4 cellular contexts compared by ENCODE assay signal in the genomic region with DNA sequence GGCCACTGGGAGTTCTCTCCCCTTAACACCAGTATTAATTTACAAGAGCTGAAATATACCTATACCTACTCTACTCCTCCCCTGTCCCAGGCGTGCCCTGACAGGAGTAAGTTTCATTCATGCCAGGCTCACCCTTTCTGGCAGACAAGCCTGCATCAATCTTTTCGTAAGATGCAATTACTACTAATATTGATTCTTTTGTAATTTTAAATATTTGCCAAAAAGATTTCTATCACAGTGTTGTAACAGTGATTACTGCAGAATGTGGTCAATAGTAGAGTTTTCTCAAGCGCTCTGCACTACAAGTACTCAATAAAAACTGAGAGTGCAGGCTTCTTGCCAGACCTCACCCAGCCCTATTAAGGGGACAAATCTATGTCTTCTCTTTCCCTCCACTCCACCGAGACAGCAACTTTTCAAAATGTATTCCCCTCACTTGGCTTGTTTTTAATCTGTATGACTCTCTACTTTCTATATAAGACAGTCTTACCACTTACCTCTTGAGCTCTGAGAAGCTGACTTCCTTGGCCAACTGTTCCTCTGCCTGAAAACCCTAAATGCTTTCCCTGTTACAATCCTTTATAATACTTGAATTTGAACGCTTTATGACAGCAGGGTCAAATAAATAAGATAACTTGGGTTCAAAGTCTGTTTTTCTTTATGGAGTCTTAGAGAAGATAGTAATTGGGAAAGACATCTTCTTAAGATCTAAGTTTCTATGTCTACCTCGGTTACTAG.
TF ChIP-seq lines count a peak whose summit lies in the region.

Gene TMIGD1, minus strand, starts transcription at position 555 of the 738 bp plus-strand sequence. CDS start 1,924 bp downstream, outside the sequence.

TF ChIP-seq in SK-N-SH, 30 proteins besides CTCF, POLR2A, EP300 and RAD21:
- TF ChIP-seq GABPA (IDR thresholded peaks at IDR 0.05; ENCODE audit: low read depth) (no peak), EZH2phosphoT487 (IDR thresholded peaks at IDR 0.05; ENCODE audit: borderline replicate concordance, low read depth) (no peak), NFIC (IDR thresholded peaks at IDR 0.05; ENCODE audit: borderline replicate concordance) (no peak)
- TF ChIP-seq, protein P1, sequence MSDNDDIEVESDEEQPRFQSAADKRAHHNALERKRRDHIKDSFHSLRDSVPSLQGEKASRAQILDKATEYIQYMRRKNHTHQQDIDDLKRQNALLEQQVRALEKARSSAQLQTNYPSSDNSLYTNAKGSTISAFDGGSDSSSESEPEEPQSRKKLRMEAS (IDR thresholded peaks at IDR 0.05; ENCODE audit: low read depth), result no peak
TF ChIP-seq in SK-N-SH: peak in this region for 0.

TF ChIP-seq in SK-N-SH treated with all-trans-retinoic acid at 6 μM for 48 hours, 23 proteins besides CTCF, POLR2A, EP300 and RAD21 (continues in another document):
- TF ChIP-seq ZNF565 (CRISPR knock-in tag; conservative IDR thresholded peaks at IDR 0.05; ENCODE audit: low read depth) (no peak), PATZ1 (CRISPR knock-in tag; IDR thresholded peaks at IDR 0.05; ENCODE audit: borderline replicate concordance) (no peak), RARB (CRISPR knock-in tag; IDR thresholded peaks at IDR 0.05) (no peak), CSDC2 (CRISPR knock-in tag; IDR thresholded peaks at IDR 0.05) (no peak), TOX (CRISPR knock-in tag; IDR thresholded peaks at IDR 0.05; ENCODE audit: borderline replicate concordance) (no peak), ESRRG (CRISPR knock-in tag; IDR thresholded peaks at IDR 0.05) (no peak), OSR1 (CRISPR knock-in tag; IDR thresholded peaks at IDR 0.05) (no peak), ZNF8 (CRISPR knock-in tag; IDR thresholded peaks at IDR 0.05) (no peak), TCF4 (CRISPR knock-in tag; IDR thresholded peaks at IDR 0.05; ENCODE audit: borderline replicate concordance) (no peak), CSRNP3 (CRISPR knock-in tag; IDR thresholded peaks at IDR 0.05) (no peak), GLIS3 (CRISPR knock-in tag; IDR thresholded peaks at IDR 0.05) (no peak)
- TF ChIP-seq, protein P2, sequence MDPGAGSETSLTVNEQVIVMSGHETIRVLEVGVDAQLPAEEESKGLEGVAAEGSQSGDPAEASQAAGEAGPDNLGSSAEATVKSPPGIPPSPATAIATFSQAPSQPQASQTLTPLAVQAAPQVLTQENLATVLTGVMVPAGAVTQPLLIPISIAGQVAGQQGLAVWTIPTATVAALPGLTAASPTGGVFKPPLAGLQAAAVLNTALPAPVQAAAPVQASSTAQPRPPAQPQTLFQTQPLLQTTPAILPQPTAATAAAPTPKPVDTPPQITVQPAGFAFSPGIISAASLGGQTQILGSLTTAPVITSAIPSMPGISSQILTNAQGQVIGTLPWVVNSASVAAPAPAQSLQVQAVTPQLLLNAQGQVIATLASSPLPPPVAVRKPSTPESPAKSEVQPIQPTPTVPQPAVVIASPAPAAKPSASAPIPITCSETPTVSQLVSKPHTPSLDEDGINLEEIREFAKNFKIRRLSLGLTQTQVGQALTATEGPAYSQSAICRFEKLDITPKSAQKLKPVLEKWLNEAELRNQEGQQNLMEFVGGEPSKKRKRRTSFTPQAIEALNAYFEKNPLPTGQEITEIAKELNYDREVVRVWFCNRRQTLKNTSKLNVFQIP (CRISPR knock-in tag; IDR thresholded peaks at IDR 0.05; ENCODE audit: borderline replicate concordance, low read depth), result no peak

TF ChIP-seq in GM12878, 131 proteins besides CTCF, POLR2A, EP300 and RAD21:
- TF ChIP-seq ZNF24 (IDR thresholded peaks at IDR 0.05), result no peak
- TF ChIP-seq HDGF (IDR thresholded peaks at IDR 0.05), result no peak

TF ChIP-seq in WTC11, 78 proteins besides CTCF, POLR2A, EP300 and RAD21:
- no peak for TF ChIP-seq CREB1 (CRISPR knock-in tag; IDR thresholded peaks at IDR 0.05)
- TF ChIP-seq NR3C1 (CRISPR knock-in tag; conservative IDR thresholded peaks at IDR 0.05; ENCODE audit: low read depth), result no peak
